In the genomic region with DNA sequence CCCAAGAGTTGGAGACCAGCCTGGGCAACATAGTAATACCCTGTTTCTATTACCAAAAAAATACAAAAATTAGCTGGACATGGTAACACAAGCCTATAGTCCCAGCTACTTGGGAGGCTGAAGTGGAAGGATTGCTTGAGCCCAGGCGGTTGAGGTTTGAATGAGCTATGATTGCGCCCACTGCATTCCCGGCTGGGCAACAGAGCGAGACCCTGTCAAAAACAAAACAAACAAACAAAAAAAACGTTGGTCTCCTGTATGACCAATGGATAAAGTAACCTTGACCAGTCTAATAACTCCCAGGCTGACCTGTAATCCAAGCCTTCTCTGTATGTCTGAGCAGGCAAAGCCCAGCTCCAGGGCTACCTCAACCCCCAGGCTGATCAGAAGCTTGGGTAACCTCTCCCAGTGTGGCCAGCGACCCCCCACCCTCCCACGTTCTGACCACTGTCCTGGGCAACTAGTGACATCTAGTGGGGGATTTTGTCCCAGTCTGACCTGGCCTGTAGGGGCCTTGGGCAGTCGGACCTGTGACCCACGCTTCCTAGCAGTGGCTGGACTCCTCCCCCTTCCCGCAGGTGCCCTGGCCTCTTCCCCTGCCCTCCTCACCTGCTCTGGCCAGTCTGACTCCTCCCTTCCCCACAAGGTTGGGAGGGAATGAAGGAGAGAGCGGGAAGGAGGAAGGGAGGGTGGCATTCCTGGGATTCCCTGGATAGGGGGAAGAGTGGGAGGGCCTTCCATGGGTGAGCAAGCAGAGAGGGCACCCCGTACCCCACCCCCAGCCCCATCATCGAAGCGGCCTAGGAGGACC, we compare ENCODE assay signal across 8 cellular contexts. TPM values are rescaled to one million over a fixed set of nuclear protein-coding genes. Genes with fewer than 3 reads are reported as not detected.
DNase-seq lines count a peak whose midpoint lies in the region; ATAC-seq, FAIRE-seq and TF ChIP-seq lines count a peak whose summit lies in the region.

No MANE protein-coding gene starts in this region.

- peaks cover 17% of the 10 kb centered on the region for H3K4me1 ChIP-seq in osteoblast (ENCODE audit: insufficient read depth, low read length)

- peaks cover 2 to 8% (median 2%) of the 10 kb centered on the region in 3 donors for H3K27me3 Mint-ChIP-seq in immature natural killer cell (ENCODE audit: low read depth in 3 of 3)

- H3K4me2 ChIP-seq in osteoblast (ENCODE audit: insufficient read depth, low read length) = peak overlapping the region; percentile 87

- H3K79me2 ChIP-seq in osteoblast (ENCODE audit: insufficient read depth, low read length) = no peaks in the 10 kb centered on the region

- TF ChIP-seq CTCF in GM12874 (IDR thresholded peaks at IDR 0.05; ENCODE audit: insufficient read depth, low read depth, low read length) = peak; percentile 42; the same call in 1 of the 2 replicates
- peak; percentile 57 for TF ChIP-seq CTCF in fibroblast of mammary gland (conservative IDR thresholded peaks at IDR 0.05; ENCODE audit: control insufficient read depth, insufficient read depth, low read depth, low read length)
- peak; percentile 53 for TF ChIP-seq CTCF in osteoblast (IDR thresholded peaks at IDR 0.05; ENCODE audit: extremely low read depth, low read depth, low read length)

- ATAC-seq in HG03139 (IDR thresholded peaks at IDR 0.05; ENCODE audit: unreplicated experiment) (no peak), GM21529 (IDR thresholded peaks at IDR 0.05; ENCODE audit: unreplicated experiment) (no peak)

- H3K27ac ChIP-seq in osteoblast (ENCODE audit: low read depth, low read length) = no peak overlapping the region

- no peak overlapping the region for H3K4me3 ChIP-seq in fibroblast of mammary gland (ENCODE audit: control insufficient read depth, low read depth, low read length)
- H3K4me3 ChIP-seq in osteoblast (ENCODE audit: insufficient read depth, low read length) = peak overlapping the region; percentile 73

- no peaks in the 10 kb centered on the region for H3K36me3 ChIP-seq in osteoblast (ENCODE audit: insufficient read depth, low read length)

- no peaks in the 10 kb centered on the region for H3K36me3 Mint-ChIP-seq in immature natural killer cell

- H2AFZ ChIP-seq in osteoblast (ENCODE audit: low read length) = peak overlapping the region; percentile 15

- FAIRE-seq in RCC 7860 (lab: Jason Lieb, UNC) = no peak

- no peaks in the 10 kb centered on the region for H4K20me1 ChIP-seq in osteoblast (ENCODE audit: insufficient read depth, low read length)

- no peaks in the 10 kb centered on the region for H3K27me3 ChIP-seq in osteoblast (ENCODE audit: insufficient read depth, low read length)

- DNase-seq in RCC 7860 (ENCODE audit: low spot score) = peak; percentile 13
- peak; percentile 43 for DNase-seq in fibroblast of mammary gland (ENCODE audit: low read depth)
- DNase-seq in osteoblast (ENCODE audit: insufficient read length, low spot score, missing footprints) = peak; percentile 93
- no peak for DNase-seq in stimulated activated CD4-positive, alpha-beta T cell treated with anti-CD3 and anti-CD28 coated beads, Interleukin-15, amount 100 ng/mL, for 24 hours
- DNase-seq in immature natural killer cell = no peak

- H3K9me3 ChIP-seq in osteoblast (ENCODE audit: low read depth, low read length) = no peaks in the 10 kb centered on the region

- no peaks in the 10 kb centered on the region for H3K9me3 Mint-ChIP-seq in immature natural killer cell

- no peak overlapping the region for H3K4me3 Mint-ChIP-seq in immature natural killer cell

- no peak overlapping the region for H3K27ac Mint-ChIP-seq in immature natural killer cell

- H3K4me1 Mint-ChIP-seq in immature natural killer cell = peaks cover 0 to 2% of the 10 kb centered on the region in 2 donors

RNA-seq across cellular contexts. Expression of a gene that starts 1.0 kb away (rescaled TPM):
- 4.3 and 4.4 TPM in 2 replicates for total RNA-seq in osteoblast
- polyA plus RNA-seq in immature natural killer cell = not detected

RNA-seq across cellular contexts. Expression of a gene that starts 30.2 kb away (rescaled TPM):
- total RNA-seq in osteoblast = not detected in 2 replicates
- polyA plus RNA-seq in immature natural killer cell = not detected

RNA-seq across cellular contexts. Expression of a gene that starts 38.2 kb away (rescaled TPM):
- total RNA-seq in osteoblast = 38.9 and 46.0 TPM in 2 replicates
- polyA plus RNA-seq in immature natural killer cell = under 1 TPM in 2 of 3 donors, not detected in 1; 0.09 to 0.34 TPM

RNA-seq across cellular contexts. Expression of a gene that starts 59.3 kb away (rescaled TPM):
- 6.5 and 7.2 TPM in 2 replicates for total RNA-seq in osteoblast
- polyA plus RNA-seq in immature natural killer cell = 10 to 100 TPM in 2 of 3 donors, 1 to 10 TPM in 1; 5.6 to 10.2 (median 10.2) TPM

Comparison
In these comparisons a context has a peak if more than half of its experiments do, and no peak if none do; other contexts are left out.
1. DNase-seq: peak in RCC 7860 (single experiment), fibroblast of mammary gland (single experiment) and osteoblast (single experiment); none in stimulated activated CD4-positive, alpha-beta T cell treated with anti-CD3 and anti-CD28 coated beads, Interleukin-15, amount 100 ng/mL, for 24 hours (single experiment) and immature natural killer cell (0 of 3).
2. Peak in every context shown above with its lines, with median percentiles within 50 percentile points of each other: CTCF ChIP-seq.